ENCODE assay signal across 8 cellular contexts in the genomic region with DNA sequence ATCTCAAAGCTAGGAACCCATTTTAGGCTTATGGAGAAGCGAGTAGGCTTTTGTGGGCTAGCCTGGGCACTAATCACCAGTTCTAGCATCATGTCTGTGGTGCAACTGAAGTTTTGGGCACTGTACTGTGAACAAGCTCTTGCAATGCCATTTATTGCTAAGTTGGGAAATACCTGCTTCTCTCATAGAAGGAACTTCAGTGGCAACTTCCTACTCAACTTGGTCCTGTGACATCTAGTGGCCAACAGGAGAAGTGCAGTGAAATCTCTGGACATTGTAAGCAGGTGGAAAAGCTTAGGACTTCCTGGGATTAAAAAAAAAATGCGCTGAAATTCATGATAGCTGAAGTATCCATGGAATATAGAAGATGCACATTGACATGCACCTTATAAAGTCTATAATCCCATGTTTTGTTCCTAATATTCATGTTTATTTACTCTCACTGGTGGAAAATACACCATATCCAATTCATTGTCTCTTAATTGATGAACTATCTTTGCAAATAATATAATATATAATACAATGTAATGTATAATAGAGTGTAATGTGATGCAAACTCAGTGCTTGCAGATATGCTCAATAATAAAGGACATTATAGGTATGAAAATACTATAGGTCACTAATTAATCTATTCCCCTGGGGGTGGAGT. TPM values are rescaled to one million over a fixed set of nuclear protein-coding genes. Genes with fewer than 3 reads are reported as not detected.
DNase-seq lines count a peak whose midpoint lies in the region; ATAC-seq and TF ChIP-seq lines count a peak whose summit lies in the region.

No MANE protein-coding gene starts in this region.

- H3K4me3 Mint-ChIP-seq in CD14-positive monocyte = no peak overlapping the region
- H3K4me3 Mint-ChIP-seq in activated naive CD4-positive, alpha-beta T cell treated with anti-CD3 and anti-CD28 coated beads for 36 hours = no peak overlapping the region
- no peak overlapping the region for H3K4me3 Mint-ChIP-seq in glutamatergic neuron (ENCODE audit: unreplicated experiment)

- H3K4me1 Mint-ChIP-seq in CD14-positive monocyte (peaks cover 5% of the 10 kb centered on the region), glutamatergic neuron (ENCODE audit: low read depth, unreplicated experiment) (peaks cover 3% of the 10 kb centered on the region)
- H3K4me1 Mint-ChIP-seq in activated naive CD4-positive, alpha-beta T cell treated with anti-CD3 and anti-CD28 coated beads for 36 hours (ENCODE audit: low read depth) = no peaks in the 10 kb centered on the region

- H3K36me3 Mint-ChIP-seq in CD14-positive monocyte (no peaks in the 10 kb centered on the region), glutamatergic neuron (ENCODE audit: unreplicated experiment) (peaks cover 7% of the 10 kb centered on the region)
- H3K36me3 Mint-ChIP-seq in activated naive CD4-positive, alpha-beta T cell treated with anti-CD3 and anti-CD28 coated beads for 36 hours (ENCODE audit: low read depth) = no peaks in the 10 kb centered on the region

- H3K27me3 Mint-ChIP-seq in CD14-positive monocyte (ENCODE audit: low read depth in 3 of 3) (peaks cover 31 to 36% (median 36%) of the 10 kb centered on the region in 3 donors), glutamatergic neuron (ENCODE audit: unreplicated experiment) (peaks cover 9% of the 10 kb centered on the region)
- H3K27me3 Mint-ChIP-seq in activated naive CD4-positive, alpha-beta T cell treated with anti-CD3 and anti-CD28 coated beads for 36 hours (ENCODE audit: low read depth) = peaks cover 26% of the 10 kb centered on the region

- peaks cover 7 to 20% (median 11%) of the 10 kb centered on the region in 7 donors for H3K9me3 Mint-ChIP-seq in CD14-positive monocyte
- no peaks in the 10 kb centered on the region for H3K9me3 Mint-ChIP-seq in activated naive CD4-positive, alpha-beta T cell treated with anti-CD3 and anti-CD28 coated beads for 36 hours
- H3K9me3 Mint-ChIP-seq in glutamatergic neuron (ENCODE audit: unreplicated experiment) = peaks cover 1% of the 10 kb centered on the region

- TF ChIP-seq CTCF in CD14-positive monocyte (IDR thresholded peaks at IDR 0.05) = peak; percentile 95
- peak; percentile 96 for TF ChIP-seq CTCF in glutamatergic neuron (IDR thresholded peaks at IDR 0.05; ENCODE audit: partially characterized antibody, unreplicated experiment)

- intact Hi-C loops in CD14-positive monocyte (cut with micrococcal nuclease) (loop anchor here (2.0 to 5.0 kb wide), 2 partner anchors 244 to 246 kb away; no protein-coding TSS in a partner anchor), posterior cingulate gyrus (cut with DNase I) (loop anchor here (2.0 kb wide), 1 partner anchor 244 kb away; no protein-coding TSS in a partner anchor), posterior vena cava (cut with DNase I) (loop anchor here in 1 of 2 donors (5.0 kb wide), 1 partner anchor 246 kb away; no protein-coding TSS in a partner anchor)
- intact Hi-C loops in activated naive CD4-positive, alpha-beta T cell treated with anti-CD3 and anti-CD28 coated beads for 36 hours (cut with micrococcal nuclease) = loop anchor here (1.0 to 5.0 kb wide), 3 partner anchors 134 to 523 kb away; no protein-coding TSS in a partner anchor

- DNase-seq in CD14-positive monocyte (ENCODE audit: low spot score) (peak; percentile 63), HT1080 (ENCODE audit: low read depth) (peak; percentile 67), OCI-M1 (lab: John Stamatoyannopoulos, UW) (peak; percentile 75), glutamatergic neuron (peak; percentile 58), posterior cingulate gyrus (peak in 6 of 10 donors; percentile 46 to 77 (median 67)), posterior vena cava (ENCODE audit: low spot score) (no peak)
- DNase-seq in activated naive CD4-positive, alpha-beta T cell treated with anti-CD3 and anti-CD28 coated beads for 36 hours = peak; percentile 74

- CTCF ChIA-PET in activated naive CD4-positive, alpha-beta T cell treated with anti-CD3 and anti-CD28 coated beads for 36 hours (lab: Charles Lee) = interaction anchor here (0.6 to 3.0 kb wide), 24 partner anchors 9 to 523 kb away, joined by 3 to 11 read pairs (median 3); no protein-coding TSS in a partner anchor

- ATAC-seq in GM18868 (IDR thresholded peaks at IDR 0.05; ENCODE audit: unreplicated experiment) = peak; percentile 78

- H3K27ac Mint-ChIP-seq in CD14-positive monocyte (peak overlapping the region in 2 of 7 donors; percentile 44 to 46), glutamatergic neuron (ENCODE audit: unreplicated experiment) (no peak overlapping the region)
- H3K27ac Mint-ChIP-seq in activated naive CD4-positive, alpha-beta T cell treated with anti-CD3 and anti-CD28 coated beads for 36 hours = no peak overlapping the region

RNA-seq across cellular contexts. Expression of a gene that starts 6.5 kb away (rescaled TPM):
- polyA plus RNA-seq in CD14-positive monocyte = not detected
- 0.39 and 2.2 TPM in 2 replicates for total RNA-seq in HT1080 (2014; rRNA removed; shearing (Covaris generic))
- 25.7 and 32.3 TPM in 2 replicates for polyA plus RNA-seq in HT1080 (2015; cell fraction: cytosol; rRNA removed)
- polyA plus RNA-seq in HT1080 (2015; cell fraction: nucleus; rRNA removed) = 23.7 and 26.6 TPM in 2 replicates
- not detected for total RNA-seq in activated naive CD4-positive, alpha-beta T cell treated with anti-CD3 and anti-CD28 coated beads for 36 hours
- total RNA-seq in glutamatergic neuron (ENCODE audit: unreplicated experiment) (2.8 TPM), posterior vena cava (10 to 100 TPM; 26.6 to 29.9 TPM)

RNA-seq across cellular contexts. Expression of a gene that starts 46.0 kb away (rescaled TPM):
- polyA plus RNA-seq in CD14-positive monocyte = 1 to 10 TPM; 1.7 to 5.4 TPM
- total RNA-seq in HT1080 (2014; rRNA removed; shearing (Covaris generic)) = 9.9 and 12.4 TPM in 2 replicates
- polyA plus RNA-seq in HT1080 (2015; cell fraction: cytosol; rRNA removed) = 4.2 and 4.5 TPM in 2 replicates
- 11.7 and 12.7 TPM in 2 replicates for polyA plus RNA-seq in HT1080 (2015; cell fraction: nucleus; rRNA removed)
- under 1 TPM; 0.20 to 0.60 TPM for total RNA-seq in activated naive CD4-positive, alpha-beta T cell treated with anti-CD3 and anti-CD28 coated beads for 36 hours
- total RNA-seq in glutamatergic neuron (ENCODE audit: unreplicated experiment) = 1.5 TPM
- total RNA-seq in posterior vena cava = 10 to 100 TPM; 22.3 to 24.9 TPM
